1 cellular context compared by ENCODE assay signal in genomic region chr11:68038718-68039525, GRCh38.
TF ChIP-seq lines count a peak whose summit lies in the region.

Gene TCIRG1, plus strand, starts transcription at chr11:68039025. Its CDS starts 2,247 bp downstream, at chr11:68041272.

TF ChIP-seq in K562, 482 proteins besides CTCF, POLR2A, EP300 and RAD21 (continued from another document and continues in another):
- 0 out of 2 replicates have a peak, but pooled peaks have one; percentile 22 for TF ChIP-seq AFF4 (CRISPR knock-in tag; IDR thresholded peaks at IDR 0.05)
- no peak for TF ChIP-seq ESRRB (CRISPR knock-in tag; IDR thresholded peaks at IDR 0.05; ENCODE audit: borderline replicate concordance)
- TF ChIP-seq HIVEP1 (CRISPR knock-in tag; IDR thresholded peaks at IDR 0.05), result no peak
- no peak for TF ChIP-seq GTF2F1 (IDR thresholded peaks at IDR 0.05; ENCODE audit: low read depth, low read length)
- no peak for TF ChIP-seq MAFG (tag; conservative IDR thresholded peaks at IDR 0.05)
- TF ChIP-seq ZBED1 (IDR thresholded peaks at IDR 0.05), result no peak
- no peak for TF ChIP-seq EZH2 (IDR thresholded peaks at IDR 0.05; ENCODE audit: borderline replicate concordance, low read depth, low read length)
- no peak for TF ChIP-seq STAG1 (CRISPR knock-in tag; IDR thresholded peaks at IDR 0.05; ENCODE audit: borderline replicate concordance)
- TF ChIP-seq TRIM28 (IDR thresholded peaks at IDR 0.05), result no peak
- no peak for TF ChIP-seq PURB (CRISPR knock-in tag; IDR thresholded peaks at IDR 0.05; ENCODE audit: low read depth)
- TF ChIP-seq SRSF3 (IDR thresholded peaks at IDR 0.05; ENCODE audit: insufficient read depth, low read length), result no peak
- TF ChIP-seq ZNF584 (CRISPR knock-in tag; IDR thresholded peaks at IDR 0.05; ENCODE audit: low read depth), result no peak
- TF ChIP-seq TCF7 (IDR thresholded peaks at IDR 0.05; ENCODE audit: borderline replicate concordance), result no peak
- no peak for TF ChIP-seq MXI1 (IDR thresholded peaks at IDR 0.05; ENCODE audit: low read depth, low read length)
- TF ChIP-seq RBM39 (optimal IDR thresholded peaks at IDR 0.05; ENCODE audit: low read depth, low read length), result no peak
- peak; percentile 51 for TF ChIP-seq SAP30 (IDR thresholded peaks at IDR 0.05; ENCODE audit: borderline replicate concordance, insufficient read depth, low read depth, low read length, poor library complexity, severe bottlenecking)
- TF ChIP-seq THRAP3 (IDR thresholded peaks at IDR 0.05; ENCODE audit: borderline replicate concordance), result no peak
- 0 out of 2 replicates have a peak, but pooled peaks have one; percentile 33 for TF ChIP-seq ZNF717 (CRISPR knock-in tag; IDR thresholded peaks at IDR 0.05)
- no peak for TF ChIP-seq ZNF217 (CRISPR knock-in tag; IDR thresholded peaks at IDR 0.05)
- 0 out of 4 replicates have a peak, but pooled peaks of 1 of the 2 experiments have one; percentile 34 for TF ChIP-seq FOXA3 (CRISPR knock-in tag; conservative IDR thresholded peaks at IDR 0.05 in 1 of 2, IDR thresholded peaks at IDR 0.05 in 1 of 2)
- TF ChIP-seq SREBF1 (IDR thresholded peaks at IDR 0.05; ENCODE audit: borderline replicate concordance, low read depth, low read length), result no peak
- TF ChIP-seq TCF15 (CRISPR knock-in tag; IDR thresholded peaks at IDR 0.05), result no peak
- TF ChIP-seq HES1 (IDR thresholded peaks at IDR 0.05; ENCODE audit: low read depth), result no peak
- TF ChIP-seq UBTF (IDR thresholded peaks at IDR 0.05; ENCODE audit: borderline replicate concordance in 1 of 2, low read depth in 2 of 2, low read length in 2 of 2), result peak; percentile 63 to 66; a peak in 2 of 4 replicates
- peak; percentile 97 for TF ChIP-seq RBM25 (IDR thresholded peaks at IDR 0.05; ENCODE audit: low read depth, low read length, severe bottlenecking)
- no peak for TF ChIP-seq DMBX1 (CRISPR knock-in tag; IDR thresholded peaks at IDR 0.05; ENCODE audit: borderline replicate concordance)
- TF ChIP-seq PML (IDR thresholded peaks at IDR 0.05; ENCODE audit: low read length), result peak; percentile 62; the same call in 1 of the 2 replicates
- no peak for TF ChIP-seq ZMIZ1 (IDR thresholded peaks at IDR 0.05; ENCODE audit: low read depth in 2 of 2, low read length in 2 of 2)
- TF ChIP-seq MAFK (IDR thresholded peaks at IDR 0.05; ENCODE audit: low read length), result no peak
- TF ChIP-seq PHF8 (IDR thresholded peaks at IDR 0.05; ENCODE audit: borderline replicate concordance, low read length), result peak; percentile 97
- TF ChIP-seq MGA (IDR thresholded peaks at IDR 0.05), result no peak
- TF ChIP-seq HMG20B (CRISPR knock-in tag; IDR thresholded peaks at IDR 0.05), result 0 out of 2 replicates have a peak, but pooled peaks have one; percentile 74
- 0 out of 2 replicates have a peak, but pooled peaks have one; percentile 61 for TF ChIP-seq HLTF (IDR thresholded peaks at IDR 0.05)
- TF ChIP-seq SMC3 (conservative IDR thresholded peaks at IDR 0.05; ENCODE audit: insufficient read depth, low read depth, low read length), result no peak
- peak in 1 of 3 experiments; percentile 34 for TF ChIP-seq YY1 (IDR thresholded peaks at IDR 0.05; ENCODE audit: borderline replicate concordance in 1 of 3, control insufficient read depth in 1 of 3, extremely low read depth in 1 of 3, insufficient read depth in 3 of 3, insufficient read length in 1 of 3, insufficient replicate concordance in 2 of 3, low read depth in 1 of 3, low read length in 2 of 3)
- TF ChIP-seq ZNF57 (CRISPR knock-in tag; IDR thresholded peaks at IDR 0.05), result no peak
- TF ChIP-seq NEUROD1 (IDR thresholded peaks at IDR 0.05; ENCODE audit: borderline replicate concordance, low read depth, low read length, partially characterized antibody), result no peak
- TF ChIP-seq PCBP1 (IDR thresholded peaks at IDR 0.05; ENCODE audit: low read depth, low read length, poor library complexity, severe bottlenecking), result peak; percentile 59
- TF ChIP-seq ZNF695 (CRISPR knock-in tag; IDR thresholded peaks at IDR 0.05), result no peak
